In genomic region chr3:182405752-182406151, GRCh38 we compare ENCODE assay signal across 1 cellular context.
TF ChIP-seq lines count a peak whose summit lies in the region.

No MANE protein-coding gene starts in this region.

TF ChIP-seq in GM23338, 12 proteins besides CTCF, POLR2A, EP300 and RAD21 (continued from another document):
- TF ChIP-seq ZNF462 (CRISPR knock-in tag; IDR thresholded peaks at IDR 0.05) (no peak), POLR2AphosphoS5 (IDR thresholded peaks at IDR 0.05; ENCODE audit: low read depth) (no peak)
